ENCODE assay signal across 21 cellular contexts in genomic region chr19:35136977-35137702, GRCh38. TPM values are rescaled to one million over a fixed set of nuclear protein-coding genes. Genes with fewer than 3 reads are reported as not detected.
DNase-seq lines count a peak whose midpoint lies in the region; ATAC-seq, FAIRE-seq and TF ChIP-seq lines count a peak whose summit lies in the region.
"Had no signal": no experiment of that assay in that cellular context is flagged by ENCODE, and none has a peak within 500 bp of the region (broad histone marks: within the 10 kb centered on the region; RNA-seq: fewer than 3 reads in every experiment).

No MANE protein-coding gene starts in this region.

- peaks cover 4% of the 10 kb centered on the region for H3K27me3 Mint-ChIP-seq in memory B cell

- intact Hi-C loops in K562 (cut with micrococcal nuclease) (loop anchor here (5.0 kb wide), 1 partner anchor 165 kb away; no protein-coding TSS in a partner anchor), stomach (cut with DNase I; ENCODE audit: low total_unique reads) (no loop called here)

- no peak for TF ChIP-seq EP300 in K562 (IDR thresholded peaks at IDR 0.05; ENCODE audit: low read length)
- TF ChIP-seq EP300 in stomach (IDR thresholded peaks at IDR 0.05): no peak

- H3K27ac ChIP-seq in HEK293 (ENCODE audit: extremely low read depth, low read depth, low read length) (no peak overlapping the region), K562 (ENCODE audit: extremely low read depth, low read depth, low read length) (no peak overlapping the region), stomach (peak overlapping the region in 3 of 5 donors; percentile 5 to 85 (median 56))

- peaks cover 31% of the 10 kb centered on the region for H3K4me1 Mint-ChIP-seq in memory B cell

- H3K9ac ChIP-seq in K562 (ENCODE audit: insufficient read depth in 1 of 2, low read depth in 2 of 2, low read length in 2 of 2): 0 out of 4 replicates have a peak overlapping the region, but pooled peaks of 1 of the 2 experiments have one; percentile 46

- ATAC-seq in K562: no peak
- peak; percentile 14 for ATAC-seq in memory B cell (ENCODE audit: low read depth)
- ATAC-seq: sciatic nerve, T-cell had no signal

- TF ChIP-seq RAD21 in K562 (CRISPR knock-in tag; conservative IDR thresholded peaks at IDR 0.05 in 1 of 2, IDR thresholded peaks at IDR 0.05 in 1 of 2): no peak

- H3K27me3 ChIP-seq in K562 (ENCODE audit: control insufficient read depth in 2 of 2, insufficient read depth in 2 of 2, low read length in 2 of 2) (peaks cover 0 to 16% of the 10 kb centered on the region in 2 experiments; a peak in 4 of 5 replicates), stomach (peaks cover 0 to 24% (median 2%) of the 10 kb centered on the region in 3 donors)

- POLR2A ChIA-PET in HEK293 (lab: Yijun Ruan, JAX) (interaction anchor here (1.0 to 1.4 kb wide), 2 partner anchors 13 to 20 kb away, joined by 3 to 4 read pairs; no protein-coding TSS in a partner anchor), K562 (lab: Yijun Ruan, JAX) (interaction anchor here (0.6 to 1.0 kb wide), 3 partner anchors 21 to 567 kb away, joined by 3 to 4 read pairs (median 3); partner anchors contain the start of genes FXYD3 and ZBTB32)

- 27% methylated on average over 9 of the region's 9 CpGs for WGBS in K562 (ENCODE audit: insufficient coverage, low coverage, missing lambda C conversion rate)
- WGBS in stomach, 5 donors: 25 to 48% (median 34%) methylated on average over 9 of the region's 9 CpGs

- DNase-seq in K562 (ENCODE audit: extremely low read depth in 1 of 4, low spot score in 3 of 4) (no peak), memory B cell (ENCODE audit: low spot score in 2 of 2) (no peak), stomach (no peak), DMS79 treated with DMSO at 0.1 percent for 48 hours (lab: John Stamatoyannopoulos, UW) (no peak), germinal center (ENCODE audit: low spot score) (no peak)
- no peak for DNase-seq in stimulated activated CD4-positive, alpha-beta T cell treated with anti-CD3 and anti-CD28 coated beads, Interleukin-2, amount 100 ng/mL, for 48 hours
- DNase-seq: activated CD4-positive, alpha-beta T cell treated with anti-CD3 and anti-CD28 coated beads, Interleukin-2, amount 50 U/mL, for 4 hours; activated naive CD4-positive, alpha-beta T cell treated with anti-CD3 and anti-CD28 coated beads, Interleukin-2, amount 10 ng/mL, durations not matched to agents 7 days and 5 days; activated T-cell treated with anti-CD3 and anti-CD28 coated beads, Interleukin-2, amount 50 U/mL, for 1 hour; BE2C; DMS 273 treated with DMSO at 0.1 percent for 48 hours; KG1; NCI-H1105 treated with DMSO at 0.1 percent for 48 hours; nephron progenitor cell; NK-92 treated with Interleukin-12 subunit alpha and Interleukin-12 subunit beta, amount 100 ng/mL, for 24 hours; stimulated activated CD4-positive, alpha-beta T cell treated with anti-CD3 and anti-CD28 coated beads, Interleukin-1b, Interleukin-23, amount 100 ng/mL, for 48 hours; T-cell had no signal

- no TSS peak for BruUV-seq in K562 (replicated peaks; lab: Mats Ljungman, UMichigan)

- no peak overlapping the region for H3K4me3 Mint-ChIP-seq in memory B cell
- H3K4me3 Mint-ChIP-seq: activated naive CD4-positive, alpha-beta T cell treated with anti-CD3 and anti-CD28 coated beads, Interleukin-2, amount 10 ng/mL, durations not matched to agents 7 days and 5 days; T-cell had no signal

- H3K4me3 ChIP-seq in HEK293 (ENCODE audit: low read depth, low read length) (no peak overlapping the region), K562 (no peak overlapping the region), stomach (no peak overlapping the region)
- H3K4me3 ChIP-seq: lung had no signal

- H3K36me3 Mint-ChIP-seq in memory B cell: peaks cover 1% of the 10 kb centered on the region
- H3K36me3 Mint-ChIP-seq: activated naive CD4-positive, alpha-beta T cell treated with anti-CD3 and anti-CD28 coated beads, Interleukin-2, amount 10 ng/mL, durations not matched to agents 7 days and 5 days; T-cell had no signal

- no peaks in the 10 kb centered on the region for H3K9me3 ChIP-seq in HEK293 (ENCODE audit: control insufficient read depth, insufficient read depth, low read depth, low read length)
- H3K9me3 ChIP-seq in K562 (replicated peaks; ENCODE audit: control insufficient read depth, insufficient read depth, low read depth, low read length): no peaks in the 10 kb centered on the region
- H3K9me3 ChIP-seq in stomach: no peaks in the 10 kb centered on the region
- H3K9me3 ChIP-seq: BE2C had no signal

- H3K36me3 ChIP-seq in HEK293 (ENCODE audit: control insufficient read depth in 2 of 2, insufficient read depth in 1 of 2, low read length in 2 of 2) (no peaks in the 10 kb centered on the region; a peak in 1 of 3 replicates), K562 (ENCODE audit: control insufficient read depth, insufficient read depth, low read length) (no peaks in the 10 kb centered on the region), stomach (no peaks in the 10 kb centered on the region)
- H3K36me3 ChIP-seq: BE2C had no signal

- CTCF ChIA-PET in HEK293 (lab: Yijun Ruan, JAX) (interaction anchor here (0.6 to 5.5 kb wide), 26 partner anchors 10 to 601 kb away, joined by 3 to 108 read pairs (median 6); partner anchors contain the start of gene FXYD3), K562 (lab: Yijun Ruan, JAX; ENCODE audit: low intra/inter-chr PET ratio) (interaction anchor here (1.0 kb wide), 1 partner anchor 70 kb away, joined by 5 read pairs; no protein-coding TSS in a partner anchor)

- H3K9me1 ChIP-seq in K562 (ENCODE audit: control insufficient read depth, insufficient read depth, low read length): no peaks in the 10 kb centered on the region

- no peak overlapping the region for H2AFZ ChIP-seq in K562 (ENCODE audit: low read depth, low read length)

- H3K9me3 Mint-ChIP-seq in memory B cell: peaks cover 6% of the 10 kb centered on the region
- H3K9me3 Mint-ChIP-seq: activated naive CD4-positive, alpha-beta T cell treated with anti-CD3 and anti-CD28 coated beads, Interleukin-2, amount 10 ng/mL, durations not matched to agents 7 days and 5 days; nephron progenitor cell had no signal

- H3K27ac Mint-ChIP-seq in memory B cell: no peak overlapping the region
- H3K27ac Mint-ChIP-seq: activated naive CD4-positive, alpha-beta T cell treated with anti-CD3 and anti-CD28 coated beads, Interleukin-2, amount 10 ng/mL, durations not matched to agents 7 days and 5 days; T-cell had no signal

- no peak overlapping the region for H3K4me2 ChIP-seq in K562 (ENCODE audit: insufficient read depth, low read length)

- in situ Hi-C loops in K562 (cut with MboI): loop anchor here (10.0 kb wide), 1 partner anchor 302 kb away; no protein-coding TSS in a partner anchor

- TF ChIP-seq POLR2A in K562 (conservative IDR thresholded peaks at IDR 0.05): no peak
- no peak for TF ChIP-seq POLR2A in stomach (IDR thresholded peaks at IDR 0.05)

- peaks cover 14% of the 10 kb centered on the region for H3K4me1 ChIP-seq in HEK293 (ENCODE audit: control insufficient read depth, insufficient read depth, low read length)
- H3K4me1 ChIP-seq in K562 (replicated peaks in 1 of 2; ENCODE audit: control insufficient read depth in 2 of 2, insufficient read depth in 2 of 2, low read length in 2 of 2): peaks cover 10 to 45% of the 10 kb centered on the region in 2 experiments
- H3K4me1 ChIP-seq in stomach: peaks cover 19 to 62% (median 59%) of the 10 kb centered on the region in 4 donors

- FAIRE-seq in K562 (lab: Jason Lieb, UNC): peak; percentile 23
- FAIRE-seq: H54 had no signal

- TF ChIP-seq CTCF in HEK293 (tag by site-specific recombination; IDR thresholded peaks at IDR 0.05): no peak
- no peak for TF ChIP-seq CTCF in K562 (IDR thresholded peaks at IDR 0.05 in 2 of 3, conservative IDR thresholded peaks at IDR 0.05 in 1 of 3; ENCODE audit: insufficient read depth in 2 of 3, low read depth in 1 of 3, low read length in 3 of 3)
- no peak for TF ChIP-seq CTCF in stomach (IDR thresholded peaks at IDR 0.05)

- no peaks in the 10 kb centered on the region for H3K79me2 ChIP-seq in K562 (ENCODE audit: control insufficient read depth, insufficient read depth, low read length)

- 0 out of 2 replicates have a peak, but pooled peaks cover 4% of the 10 kb centered on the region for H4K20me1 ChIP-seq in K562 (replicated peaks; ENCODE audit: control insufficient read depth, insufficient read depth, low read length)

RNA-seq across cellular contexts. Expression of gene FXYD1, which starts 1.5 kb away (rescaled TPM):
- 0.67 TPM in 1 of 2 replicates, not detected in the other for total RNA-seq in K562 (2011; cell fraction: chromatin; rRNA removed; ENCODE audit: low replicate concordance)
- 0.50 TPM in 1 of 2 replicates, not detected in the other for total RNA-seq in K562 (2011; cell fraction: nucleolus; rRNA removed)
- not detected in 2 replicates for total RNA-seq in K562 (2011; cell fraction: nucleoplasm; rRNA removed)
- total RNA-seq in K562 (2014; rRNA removed): 2.3 and 2.4 TPM in 2 replicates
- total RNA-seq in K562 (2014; rRNA removed; fragmentation: Illumina TruSeq; extraction: Trizol): not detected in 2 replicates
- total RNA-seq in K562 (2015; rRNA removed; fragmentation: Illumina TruSeq; extraction: Trizol): 0.60 and 1.3 TPM in 2 replicates
- total RNA-seq in K562 (2021): 1.7 and 2.7 TPM in 2 replicates
- polyA plus RNA-seq in K562 (2011; rRNA removed): 0.40 and 0.66 TPM in 2 replicates
- polyA plus RNA-seq in K562 (2011; cell fraction: cytosol; rRNA removed): 0.16 TPM in 1 of 2 replicates, not detected in the other
- 0.49 and 2.1 TPM in 2 replicates for polyA plus RNA-seq in K562 (2011; cell fraction: nucleus; rRNA removed)
- polyA plus RNA-seq in K562 (2012): 2.1 and 4.4 TPM in 2 replicates
- 0.71 and 2.1 TPM in 2 replicates for polyA plus RNA-seq in K562 (2014; fragmentation: Illumina TruSeq; extraction: Trizol)
- not detected for polyA plus RNA-seq in K562 (2014; fragmentation: Nextera tagmentation; extraction: Ambion mirVana)
- 2.4 and 3.2 TPM in 2 replicates for polyA plus RNA-seq in K562 (2014; rRNA removed)
- polyA minus RNA-seq in K562 (2011; rRNA and poly(A)+ RNA removed): not detected in 2 replicates
- polyA minus RNA-seq in K562 (2011; cell fraction: cytosol; rRNA and poly(A)+ RNA removed): not detected in 2 replicates
- 0.67 TPM in 1 of 2 replicates, not detected in the other for polyA minus RNA-seq in K562 (2011; cell fraction: nucleus; rRNA and poly(A)+ RNA removed)
- total RNA-seq in stomach: 100 to 1,000 TPM in 1 of 5 donors, 10 to 100 TPM in 2, 1 to 10 TPM in 1, not detected in 1; 7.5 to 193 (median 14.8) TPM
- 10 to 100 TPM; 24.0 to 67.4 (median 60.3) TPM for polyA plus RNA-seq in stomach

RNA-seq across cellular contexts. Expression of gene LGI4, which starts 2.3 kb away (rescaled TPM):
- total RNA-seq in K562 (2011; cell fraction: chromatin; rRNA removed; ENCODE audit: low replicate concordance): 1.9 TPM in 2 replicates
- 0.67 and 0.92 TPM in 2 replicates for total RNA-seq in K562 (2011; cell fraction: nucleolus; rRNA removed)
- 0.88 and 0.92 TPM in 2 replicates for total RNA-seq in K562 (2011; cell fraction: nucleoplasm; rRNA removed)
- total RNA-seq in K562 (2014; rRNA removed) (0.14 TPM in 1 of 2 replicates, not detected in the other), K562 (2014; rRNA removed; fragmentation: Illumina TruSeq; extraction: Trizol) (not detected in 2 replicates), K562 (2015; rRNA removed; fragmentation: Illumina TruSeq; extraction: Trizol) (not detected in 2 replicates), K562 (2021) (0.24 TPM in 1 of 2 replicates, not detected in the other), stomach (10 to 100 TPM in 3 of 5 donors, 1 to 10 TPM in 2; 3.1 to 40.0 (median 16.3) TPM)
- polyA plus RNA-seq in K562 (2011; rRNA removed) (0.29 and 0.73 TPM in 2 replicates), K562 (2014; fragmentation: Illumina TruSeq; extraction: Trizol) (0.30 and 0.33 TPM in 2 replicates), K562 (2014; fragmentation: Nextera tagmentation; extraction: Ambion mirVana) (not detected), K562 (2014; rRNA removed) (0.21 and 1.1 TPM in 2 replicates), stomach (10 to 100 TPM in 2 of 3 donors, 1 to 10 TPM in 1; 4.4 to 18.6 (median 10.4) TPM)
- polyA plus RNA-seq in K562 (2011; cell fraction: cytosol; rRNA removed): 0.16 and 0.37 TPM in 2 replicates
- 3.1 and 4.6 TPM in 2 replicates for polyA plus RNA-seq in K562 (2011; cell fraction: nucleus; rRNA removed)
- 0.35 and 1.6 TPM in 2 replicates for polyA plus RNA-seq in K562 (2012)
- not detected in 2 replicates for polyA minus RNA-seq in K562 (2011; rRNA and poly(A)+ RNA removed)
- not detected in 2 replicates for polyA minus RNA-seq in K562 (2011; cell fraction: cytosol; rRNA and poly(A)+ RNA removed)
- polyA minus RNA-seq in K562 (2011; cell fraction: nucleus; rRNA and poly(A)+ RNA removed): 0.54 TPM in 1 of 2 replicates, not detected in the other

RNA-seq across cellular contexts. Expression of gene FXYD7, which starts 5.9 kb away (rescaled TPM):
- 0.39 and 0.76 TPM in 2 replicates for total RNA-seq in K562 (2011; cell fraction: chromatin; rRNA removed; ENCODE audit: low replicate concordance)
- not detected in 2 replicates for total RNA-seq in K562 (2011; cell fraction: nucleolus; rRNA removed)
- not detected in 2 replicates for total RNA-seq in K562 (2011; cell fraction: nucleoplasm; rRNA removed)
- total RNA-seq in K562 (2014; rRNA removed): not detected in 2 replicates
- total RNA-seq in K562 (2014; rRNA removed; fragmentation: Illumina TruSeq; extraction: Trizol): not detected in 2 replicates
- 0.26 and 0.36 TPM in 2 replicates for total RNA-seq in K562 (2015; rRNA removed; fragmentation: Illumina TruSeq; extraction: Trizol)
- total RNA-seq in K562 (2021): 0.27 and 0.80 TPM in 2 replicates
- polyA plus RNA-seq in K562 (2011; rRNA removed): 0.18 and 0.26 TPM in 2 replicates
- 0.24 and 0.51 TPM in 2 replicates for polyA plus RNA-seq in K562 (2011; cell fraction: cytosol; rRNA removed)
- 0.48 and 1.2 TPM in 2 replicates for polyA plus RNA-seq in K562 (2011; cell fraction: nucleus; rRNA removed)
- polyA plus RNA-seq in K562 (2012): 1.4 and 1.5 TPM in 2 replicates
- polyA plus RNA-seq in K562 (2014; fragmentation: Illumina TruSeq; extraction: Trizol): 0.28 TPM in 1 of 2 replicates, not detected in the other
- polyA plus RNA-seq in K562 (2014; fragmentation: Nextera tagmentation; extraction: Ambion mirVana): under 1 TPM; 0.10 to 0.13 TPM
- polyA plus RNA-seq in K562 (2014; rRNA removed): 0.32 and 0.46 TPM in 2 replicates
- not detected in 2 replicates for polyA minus RNA-seq in K562 (2011; rRNA and poly(A)+ RNA removed)
- polyA minus RNA-seq in K562 (2011; cell fraction: cytosol; rRNA and poly(A)+ RNA removed): not detected in 2 replicates
- not detected in 2 replicates for polyA minus RNA-seq in K562 (2011; cell fraction: nucleus; rRNA and poly(A)+ RNA removed)
- total RNA-seq in stomach: 1 to 10 TPM in 1 of 5 donors, not detected in 4; 2.6 TPM
- polyA plus RNA-seq in stomach: under 1 TPM in 1 of 3 donors, not detected in 2; 0.55 TPM
- total RNA-seq: lung had no signal

RNA-seq across cellular contexts. Expression of gene FXYD5, which starts 17.4 kb away (rescaled TPM):
- total RNA-seq in K562 (2011; cell fraction: chromatin; rRNA removed; ENCODE audit: low replicate concordance): 134 and 231 TPM in 2 replicates
- total RNA-seq in K562 (2011; cell fraction: nucleolus; rRNA removed): 240 and 311 TPM in 2 replicates
- 297 and 340 TPM in 2 replicates for total RNA-seq in K562 (2011; cell fraction: nucleoplasm; rRNA removed)
- total RNA-seq in K562 (2014; rRNA removed): 174 and 300 TPM in 2 replicates
- total RNA-seq in K562 (2014; rRNA removed; fragmentation: Illumina TruSeq; extraction: Trizol): 122 and 147 TPM in 2 replicates
- total RNA-seq in K562 (2015; rRNA removed; fragmentation: Illumina TruSeq; extraction: Trizol): 252 and 264 TPM in 2 replicates
- 250 and 256 TPM in 2 replicates for total RNA-seq in K562 (2021)
- 104 and 125 TPM in 2 replicates for polyA plus RNA-seq in K562 (2011; rRNA removed)
- 271 and 533 TPM in 2 replicates for polyA plus RNA-seq in K562 (2011; cell fraction: cytosol; rRNA removed)
- 105 and 188 TPM in 2 replicates for polyA plus RNA-seq in K562 (2011; cell fraction: nucleus; rRNA removed)
- 353 and 530 TPM in 2 replicates for polyA plus RNA-seq in K562 (2012)
- polyA plus RNA-seq in K562 (2014; fragmentation: Illumina TruSeq; extraction: Trizol): 522 and 537 TPM in 2 replicates
- 100 to 1,000 TPM; 125 to 198 TPM for polyA plus RNA-seq in K562 (2014; fragmentation: Nextera tagmentation; extraction: Ambion mirVana)
- polyA plus RNA-seq in K562 (2014; rRNA removed): 120 and 155 TPM in 2 replicates
- polyA minus RNA-seq in K562 (2011; rRNA and poly(A)+ RNA removed): 93.8 and 163 TPM in 2 replicates
- 189 and 195 TPM in 2 replicates for polyA minus RNA-seq in K562 (2011; cell fraction: cytosol; rRNA and poly(A)+ RNA removed)
- 55.6 and 58.4 TPM in 2 replicates for polyA minus RNA-seq in K562 (2011; cell fraction: nucleus; rRNA and poly(A)+ RNA removed)
- 100 to 1,000 TPM in 1 of 5 donors, 10 to 100 TPM in 4; 10.3 to 118 (median 19.2) TPM for total RNA-seq in stomach
- polyA plus RNA-seq in stomach: 10 to 100 TPM; 37.9 to 81.1 (median 55.0) TPM

RNA-seq across cellular contexts. Expression of gene FXYD3, which starts 21.5 kb away (rescaled TPM):
- not detected in 2 replicates for total RNA-seq in K562 (2011; cell fraction: chromatin; rRNA removed; ENCODE audit: low replicate concordance)
- total RNA-seq in K562 (2011; cell fraction: nucleolus; rRNA removed): not detected in 2 replicates
- total RNA-seq in K562 (2011; cell fraction: nucleoplasm; rRNA removed): not detected in 2 replicates
- total RNA-seq in K562 (2014; rRNA removed) (not detected in 2 replicates), K562 (2014; rRNA removed; fragmentation: Illumina TruSeq; extraction: Trizol) (not detected in 2 replicates), K562 (2015; rRNA removed; fragmentation: Illumina TruSeq; extraction: Trizol) (not detected in 2 replicates), K562 (2021) (0.24 and 0.60 TPM in 2 replicates), stomach (100 to 1,000 TPM in 4 of 5 donors, 10 to 100 TPM in 1; 84.8 to 704 (median 191) TPM)
- polyA plus RNA-seq in K562 (2011; rRNA removed) (not detected in 2 replicates), K562 (2014; fragmentation: Illumina TruSeq; extraction: Trizol) (not detected in 2 replicates), K562 (2014; fragmentation: Nextera tagmentation; extraction: Ambion mirVana) (not detected), K562 (2014; rRNA removed) (not detected in 2 replicates), stomach (100 to 1,000 TPM; 442 to 800 (median 537) TPM)
- polyA plus RNA-seq in K562 (2011; cell fraction: cytosol; rRNA removed): not detected in 2 replicates
- not detected in 2 replicates for polyA plus RNA-seq in K562 (2011; cell fraction: nucleus; rRNA removed)
- 0.16 TPM in 1 of 2 replicates, not detected in the other for polyA plus RNA-seq in K562 (2012)
- not detected in 2 replicates for polyA minus RNA-seq in K562 (2011; rRNA and poly(A)+ RNA removed)
- polyA minus RNA-seq in K562 (2011; cell fraction: cytosol; rRNA and poly(A)+ RNA removed): not detected in 2 replicates
- polyA minus RNA-seq in K562 (2011; cell fraction: nucleus; rRNA and poly(A)+ RNA removed): not detected in 2 replicates

Comparison
In these comparisons a context has a peak if more than half of its experiments do, and no peak if none do; other contexts are left out.
1. H3K27ac ChIP-seq: peak in stomach (3 of 5); none in HEK293 (single experiment) and K562 (single experiment).
2. Of the 44 proteins assayed by ChIP-seq in both K562 and HEK293: peak only in K562: none; only in HEK293: ZNF449; in both: none; in neither: 43.